Comparison of ENCODE assay signal across 18 cellular contexts in genomic region chr9:38274746-38275250, GRCh38.
"Had no signal": no experiment of that assay in that cellular context is flagged by ENCODE, and none has a peak within 500 bp of the region (broad histone marks: within the 10 kb centered on the region; RNA-seq: fewer than 3 reads in every experiment).

No MANE protein-coding gene starts in this region.

- H3K36me3 ChIP-seq: heart left ventricle, left lung, sigmoid colon, stomach, thoracic aorta had no signal

- H3K4me3 Mint-ChIP-seq: activated CD4-positive, alpha-beta T cell treated with anti-CD3 and anti-CD28 coated beads for 36 hours; activated CD8-positive, alpha-beta T cell treated with anti-CD3 and anti-CD28 coated beads, Interleukin-2, amount 10 ng/mL, durations not matched to agents 7 days and 5 days; activated naive CD8-positive, alpha-beta T cell treated with anti-CD3 and anti-CD28 coated beads, Interleukin-2, amount 50 U/mL, for 24 hours; memory B cell; nephron had no signal

- H3K4me3 ChIP-seq: heart left ventricle, left lung, sigmoid colon, stomach, thoracic aorta had no signal

- H3K36me3 Mint-ChIP-seq: memory B cell had no signal

- DNase-seq: activated CD4-positive, alpha-beta T cell treated with anti-CD3 and anti-CD28 coated beads for 36 hours; activated CD8-positive, alpha-beta T cell treated with anti-CD3 and anti-CD28 coated beads, Interleukin-2, amount 10 ng/mL, durations not matched to agents 7 days and 5 days; activated naive CD4-positive, alpha-beta T cell treated with Interleukin-2 at 50 U/mL for 16 hours; activated naive CD8-positive, alpha-beta T cell treated with anti-CD3 and anti-CD28 coated beads, Interleukin-2, amount 50 U/mL, for 24 hours; central memory CD4-positive, alpha-beta T cell; dermis blood vessel endothelial cell; foreskin melanocyte; heart left ventricle; left lung; sigmoid colon; stimulated activated CD4-positive, alpha-beta T cell treated with anti-CD3 and anti-CD28 coated beads, Interleukin-15, amount 100 ng/mL, for 24 hours; stimulated activated CD4-positive, alpha-beta T cell treated with anti-CD3 and anti-CD28 coated beads, Interleukin-4, amount 100 ng/mL, for 24 hours; stomach; T-helper 9 cell had no signal

- H3K27me3 ChIP-seq: left lung, sigmoid colon, stomach had no signal

- ATAC-seq: activated CD4-positive, alpha-beta T cell treated with anti-CD3 and anti-CD28 coated beads for 36 hours; activated CD8-positive, alpha-beta T cell treated with anti-CD3 and anti-CD28 coated beads, Interleukin-2, amount 10 ng/mL, durations not matched to agents 7 days and 5 days; activated naive CD8-positive, alpha-beta T cell treated with anti-CD3 and anti-CD28 coated beads, Interleukin-2, amount 50 U/mL, for 24 hours; heart left ventricle; left lung had no signal

- H3K27me3 Mint-ChIP-seq: activated CD4-positive, alpha-beta T cell treated with anti-CD3 and anti-CD28 coated beads for 36 hours; activated naive CD8-positive, alpha-beta T cell treated with anti-CD3 and anti-CD28 coated beads, Interleukin-2, amount 50 U/mL, for 24 hours had no signal

- H3K27ac ChIP-seq: heart left ventricle, left lung, sigmoid colon, stomach, thoracic aorta, VCaP had no signal

- H3K9me3 Mint-ChIP-seq: activated naive CD8-positive, alpha-beta T cell treated with anti-CD3 and anti-CD28 coated beads, Interleukin-2, amount 50 U/mL, for 24 hours; nephron had no signal

- H3K27ac Mint-ChIP-seq: activated CD4-positive, alpha-beta T cell treated with anti-CD3 and anti-CD28 coated beads for 36 hours; activated CD8-positive, alpha-beta T cell treated with anti-CD3 and anti-CD28 coated beads, Interleukin-2, amount 10 ng/mL, durations not matched to agents 7 days and 5 days; activated naive CD8-positive, alpha-beta T cell treated with anti-CD3 and anti-CD28 coated beads, Interleukin-2, amount 50 U/mL, for 24 hours; memory B cell; nephron had no signal

- H3K4me1 ChIP-seq: heart left ventricle, left lung, sigmoid colon, stomach had no signal

- H3K9me3 ChIP-seq: left lung, sigmoid colon, stomach, thoracic aorta had no signal
